20 cellular contexts compared by ENCODE assay signal in the genomic region with DNA sequence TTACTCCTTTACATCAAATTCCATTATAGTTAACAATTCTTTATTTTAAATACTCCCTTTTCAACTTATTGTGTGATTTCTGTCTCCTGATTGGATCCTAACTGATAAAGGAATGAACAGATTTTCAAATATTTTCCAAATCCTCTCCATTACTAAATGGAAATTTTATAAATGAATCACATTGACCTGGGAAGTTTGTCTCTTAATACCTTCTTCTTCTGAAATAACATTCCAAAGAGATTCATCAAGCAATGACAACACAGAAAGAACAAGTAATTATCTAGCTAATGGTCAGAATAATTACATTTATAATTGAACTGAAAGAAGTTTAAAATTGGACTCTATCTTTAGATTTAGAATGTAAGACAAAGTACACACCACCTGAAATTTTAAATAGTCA.
DNase-seq lines count a peak whose midpoint lies in the region; ATAC-seq and TF ChIP-seq lines count a peak whose summit lies in the region.
"Had no signal": no experiment of that assay in that cellular context is flagged by ENCODE, and none has a peak within 500 bp of the region (broad histone marks: within the 10 kb centered on the region; RNA-seq: fewer than 3 reads in every experiment).

No MANE protein-coding gene starts in this region.

- ATAC-seq in HCT116 (no peak), RWPE2 (ENCODE audit: low read depth) (peak; percentile 33; the same call in 2 of the 3 replicates), foreskin keratinocyte (no peak)
- ATAC-seq: HepG2 had no signal

- intact Hi-C loops in HCT116 (cut with micrococcal nuclease) = no loop called here

- H3K9me2 ChIP-seq in HCT116 (ENCODE audit: insufficient read depth) (no peaks in the 10 kb centered on the region), SK-N-SH (no peaks in the 10 kb centered on the region)

- H3K36me3 ChIP-seq in HCT116 (ENCODE audit: control insufficient read depth in 1 of 2, insufficient read depth in 2 of 2, low read length in 2 of 2) = no peaks in the 10 kb centered on the region
- no peaks in the 10 kb centered on the region for H3K36me3 ChIP-seq in RWPE2 (ENCODE audit: low read depth)
- no peaks in the 10 kb centered on the region for H3K36me3 ChIP-seq in SK-N-SH (replicated peaks in 1 of 2; ENCODE audit: control insufficient read depth in 1 of 2, insufficient read depth in 2 of 2, low read length in 1 of 2)
- H3K36me3 ChIP-seq: BE2C had no signal

- RAD21 ChIA-PET in HCT116 (lab: Charles Lee; ENCODE audit: low non-redundant PET in 1 of 2, low total read pairs in 2 of 2, uncharacterized antibody in 2 of 2, unreplicated experiment in 2 of 2) = no interaction called here

- DNase-seq in HCT116 (ENCODE audit: low read depth, low spot score) = no peak
- no peak for DNase-seq in RWPE2 (ENCODE audit: low spot score)
- peak; percentile 35 to 74 for DNase-seq in foreskin keratinocyte
- no peak for DNase-seq in iPS-NIHi7 (ENCODE audit: extremely low spot score)
- no peak for DNase-seq in G401 (ENCODE audit: low spot score)
- no peak for DNase-seq in SK-N-SH
- DNase-seq in LoVo (ENCODE audit: low spot score) = no peak
- DNase-seq: ACHN; BE2C; C1 segment of cervical spinal cord; CD4-positive, CD25-positive, alpha-beta regulatory T cell; CD8-positive, alpha-beta memory T cell; COR-L47; DMS 273 treated with DMSO at 0.1 percent for 48 hours; DMS53; DND-41; GDM1; GOT3; H7 had no signal

- H3K9ac ChIP-seq in HCT116 (ENCODE audit: low read length) = no peak overlapping the region
- H3K9ac ChIP-seq in SK-N-SH = no peak overlapping the region

- POLR2A ChIA-PET in HCT116 (lab: Charles Lee) (no interaction called here), SK-N-SH (lab: Yijun Ruan, JAX) (no interaction called here)

- no peak for TF ChIP-seq CTCF in HCT116 (IDR thresholded peaks at IDR 0.05 in 2 of 3, conservative IDR thresholded peaks at IDR 0.05 in 1 of 3; ENCODE audit: borderline replicate concordance in 1 of 3, insufficient read depth in 1 of 3, low read depth in 2 of 3, low read length in 2 of 3)
- TF ChIP-seq CTCF in RWPE2 (IDR thresholded peaks at IDR 0.05; ENCODE audit: poor library complexity, severe bottlenecking) = no peak
- no peak for TF ChIP-seq CTCF in foreskin keratinocyte (conservative IDR thresholded peaks at IDR 0.05)
- TF ChIP-seq CTCF in SK-N-SH (IDR thresholded peaks at IDR 0.05) = no peak

- H3K4me1 ChIP-seq in HCT116 (ENCODE audit: control insufficient read depth in 1 of 2, insufficient read depth in 2 of 2, low read length in 2 of 2) (no peaks in the 10 kb centered on the region), RWPE2 (ENCODE audit: insufficient read depth, poor library complexity, severe bottlenecking) (peaks cover 20% of the 10 kb centered on the region), foreskin keratinocyte (peaks cover 11% of the 10 kb centered on the region), SK-N-SH (ENCODE audit: control insufficient read depth in 1 of 2, insufficient read depth in 2 of 2, low read depth in 1 of 2, low read length in 1 of 2) (no peaks in the 10 kb centered on the region)
- H3K4me1 ChIP-seq: BE2C had no signal

- H4K20me1 ChIP-seq in HCT116 (ENCODE audit: insufficient read depth) (no peaks in the 10 kb centered on the region), SK-N-SH (ENCODE audit: insufficient read depth) (no peaks in the 10 kb centered on the region)

- TF ChIP-seq RAD21 in HCT116 (IDR thresholded peaks at IDR 0.05; ENCODE audit: low read depth) (no peak), SK-N-SH (IDR thresholded peaks at IDR 0.05; ENCODE audit: low read length) (no peak)

- in situ Hi-C loops in G401 (cut with HindIII; ENCODE audit: low sequenced_read_pairs) = no loop called here

- no TSS peak for BruUV-seq in HCT116 (replicated peaks; lab: Mats Ljungman, UMichigan)

- CTCF ChIA-PET in HCT116 (lab: Charles Lee) (no interaction called here), SK-N-SH (lab: Yijun Ruan, JAX) (no interaction called here)

- no peak for TF ChIP-seq POLR2A in HCT116 (IDR thresholded peaks at IDR 0.05; ENCODE audit: borderline replicate concordance, extremely low read depth, insufficient read depth, insufficient read length)

- H2AFZ ChIP-seq in HCT116 (ENCODE audit: low read depth, low read length, poor library complexity, severe bottlenecking) (peak overlapping the region; percentile 73), SK-N-SH (ENCODE audit: low read depth) (no peak overlapping the region)

- H3K9me3 ChIP-seq in HCT116 (ENCODE audit: control insufficient read depth in 1 of 2, insufficient read depth in 1 of 2, low read depth in 1 of 2, low read length in 2 of 2) (no peaks in the 10 kb centered on the region), RWPE2 (ENCODE audit: severe bottlenecking) (no peaks in the 10 kb centered on the region), SK-N-SH (no peaks in the 10 kb centered on the region)
- H3K9me3 ChIP-seq: BE2C had no signal

- no peaks in the 10 kb centered on the region for H3K27me3 ChIP-seq in HCT116 (ENCODE audit: insufficient read depth, low read length)
- H3K27me3 ChIP-seq in RWPE2 (ENCODE audit: insufficient read depth, poor library complexity, severe bottlenecking) = no peaks in the 10 kb centered on the region
- H3K27me3 ChIP-seq in foreskin keratinocyte = no peaks in the 10 kb centered on the region
- no peaks in the 10 kb centered on the region for H3K27me3 ChIP-seq in SK-N-SH (ENCODE audit: insufficient read depth)
- H3K27me3 ChIP-seq: BE2C had no signal

- TF ChIP-seq EP300 in SK-N-SH (IDR thresholded peaks at IDR 0.05; ENCODE audit: borderline replicate concordance in 1 of 2, low read depth in 1 of 2, low read length in 1 of 2) = no peak

- H3K4me3 ChIP-seq in HCT116 (replicated peaks in 1 of 2; ENCODE audit: low read depth in 1 of 2, low read length in 2 of 2) (no peak overlapping the region), RWPE2 (ENCODE audit: severe bottlenecking) (no peak overlapping the region), SK-N-SH (ENCODE audit: low read depth in 2 of 2, low read length in 1 of 2) (no peak overlapping the region)

- H3K27ac ChIP-seq in HCT116 (ENCODE audit: low read depth, low read length) (no peak overlapping the region), RWPE2 (ENCODE audit: poor library complexity, severe bottlenecking) (peak overlapping the region; percentile 34), foreskin keratinocyte (no peak overlapping the region), SK-N-SH (ENCODE audit: low read depth in 2 of 2, low read length in 1 of 2) (no peak overlapping the region)

- H3K79me2 ChIP-seq in HCT116 (ENCODE audit: insufficient read depth, low read length) (no peaks in the 10 kb centered on the region), SK-N-SH (ENCODE audit: insufficient read depth) (no peaks in the 10 kb centered on the region)

- no peaks in the 10 kb centered on the region for H3F3A ChIP-seq in SK-N-SH (replicated peaks; ENCODE audit: insufficient read depth)

- H3K4me2 ChIP-seq in HCT116 (ENCODE audit: low read length) = no peak overlapping the region
- H3K4me2 ChIP-seq in SK-N-SH = no peak overlapping the region

TF ChIP-seq in HCT116, 20 proteins besides CTCF, POLR2A, EP300 and RAD21 (continues in another document):
- TF ChIP-seq, protein P1, sequence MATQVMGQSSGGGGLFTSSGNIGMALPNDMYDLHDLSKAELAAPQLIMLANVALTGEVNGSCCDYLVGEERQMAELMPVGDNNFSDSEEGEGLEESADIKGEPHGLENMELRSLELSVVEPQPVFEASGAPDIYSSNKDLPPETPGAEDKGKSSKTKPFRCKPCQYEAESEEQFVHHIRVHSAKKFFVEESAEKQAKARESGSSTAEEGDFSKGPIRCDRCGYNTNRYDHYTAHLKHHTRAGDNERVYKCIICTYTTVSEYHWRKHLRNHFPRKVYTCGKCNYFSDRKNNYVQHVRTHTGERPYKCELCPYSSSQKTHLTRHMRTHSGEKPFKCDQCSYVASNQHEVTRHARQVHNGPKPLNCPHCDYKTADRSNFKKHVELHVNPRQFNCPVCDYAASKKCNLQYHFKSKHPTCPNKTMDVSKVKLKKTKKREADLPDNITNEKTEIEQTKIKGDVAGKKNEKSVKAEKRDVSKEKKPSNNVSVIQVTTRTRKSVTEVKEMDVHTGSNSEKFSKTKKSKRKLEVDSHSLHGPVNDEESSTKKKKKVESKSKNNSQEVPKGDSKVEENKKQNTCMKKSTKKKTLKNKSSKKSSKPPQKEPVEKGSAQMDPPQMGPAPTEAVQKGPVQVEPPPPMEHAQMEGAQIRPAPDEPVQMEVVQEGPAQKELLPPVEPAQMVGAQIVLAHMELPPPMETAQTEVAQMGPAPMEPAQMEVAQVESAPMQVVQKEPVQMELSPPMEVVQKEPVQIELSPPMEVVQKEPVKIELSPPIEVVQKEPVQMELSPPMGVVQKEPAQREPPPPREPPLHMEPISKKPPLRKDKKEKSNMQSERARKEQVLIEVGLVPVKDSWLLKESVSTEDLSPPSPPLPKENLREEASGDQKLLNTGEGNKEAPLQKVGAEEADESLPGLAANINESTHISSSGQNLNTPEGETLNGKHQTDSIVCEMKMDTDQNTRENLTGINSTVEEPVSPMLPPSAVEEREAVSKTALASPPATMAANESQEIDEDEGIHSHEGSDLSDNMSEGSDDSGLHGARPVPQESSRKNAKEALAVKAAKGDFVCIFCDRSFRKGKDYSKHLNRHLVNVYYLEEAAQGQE (IDR thresholded peaks at IDR 0.05; ENCODE audit: low read depth) = no peak

TF ChIP-seq in SK-N-SH, 30 proteins besides CTCF, POLR2A, EP300 and RAD21 (continues in another document):
- no peak for TF ChIP-seq GATA2 (CRISPR knock-in tag; IDR thresholded peaks at IDR 0.05)
- no peak for TF ChIP-seq POLR2AphosphoS5 (IDR thresholded peaks at IDR 0.05; ENCODE audit: low read depth, low read length)
- TF ChIP-seq RFX5 (IDR thresholded peaks at IDR 0.05; ENCODE audit: low read length) = no peak
- no peak for TF ChIP-seq FOSL2 (IDR thresholded peaks at IDR 0.05; ENCODE audit: borderline replicate concordance, low read depth)
- TF ChIP-seq ELF1 (IDR thresholded peaks at IDR 0.05) = no peak
- TF ChIP-seq, protein P2, sequence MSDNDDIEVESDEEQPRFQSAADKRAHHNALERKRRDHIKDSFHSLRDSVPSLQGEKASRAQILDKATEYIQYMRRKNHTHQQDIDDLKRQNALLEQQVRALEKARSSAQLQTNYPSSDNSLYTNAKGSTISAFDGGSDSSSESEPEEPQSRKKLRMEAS (IDR thresholded peaks at IDR 0.05; ENCODE audit: low read depth) = no peak
- TF ChIP-seq MEF2A (IDR thresholded peaks at IDR 0.05; ENCODE audit: borderline replicate concordance, low read depth) = no peak
- no peak for TF ChIP-seq YY1 (IDR thresholded peaks at IDR 0.05; ENCODE audit: low read depth)
- TF ChIP-seq TEAD4 (IDR thresholded peaks at IDR 0.05; ENCODE audit: borderline replicate concordance, insufficient read depth) = no peak

Comparison
In these comparisons a context has a peak if more than half of its experiments do, and no peak if none do; other contexts are left out.
1. DNase-seq: peak in foreskin keratinocyte (2 of 2); none in HCT116 (single experiment), RWPE2 (single experiment), iPS-NIHi7 (single experiment), G401 (single experiment), SK-N-SH (single experiment) and LoVo (single experiment).